ENCODE assay signal across 16 cellular contexts in genomic region chr10:123327450-123327849, GRCh38.
DNase-seq lines count a peak whose midpoint lies in the region; ATAC-seq and TF ChIP-seq lines count a peak whose summit lies in the region.
"Had no signal": no experiment of that assay in that cellular context is flagged by ENCODE, and none has a peak within 500 bp of the region (broad histone marks: within the 10 kb centered on the region; RNA-seq: fewer than 3 reads in every experiment).

No MANE protein-coding gene starts in this region.

- DNase-seq in MM.1S (peak; percentile 50), upper lobe of right lung (no peak), right lobe of liver (no peak), HPDE6-E6E7 (ENCODE audit: extremely low spot score) (no peak)
- no peak for DNase-seq in effector memory CD8-positive, alpha-beta T cell
- DNase-seq: activated T-cell treated with anti-CD3 and anti-CD28 coated beads, Interleukin-2, amount 50 U/mL, for 72 hours; kidney glomerular epithelial cell; NCI-H1436; NCI-H69; retina had no signal

- H3K9me3 Mint-ChIP-seq in effector memory CD8-positive, alpha-beta T cell: peaks cover 0 to 6% of the 10 kb centered on the region in 2 donors

- no peaks in the 10 kb centered on the region for H3K9me3 ChIP-seq in MM.1S (replicated peaks; ENCODE audit: insufficient read depth, low read length)
- H3K9me3 ChIP-seq in upper lobe of right lung: no peaks in the 10 kb centered on the region
- H3K9me3 ChIP-seq in right lobe of liver: no peaks in the 10 kb centered on the region
- H3K9me3 ChIP-seq: gastroesophageal sphincter had no signal

- TF ChIP-seq CTCF in MM.1S (IDR thresholded peaks at IDR 0.05; ENCODE audit: low read length): no peak
- TF ChIP-seq CTCF in upper lobe of right lung (IDR thresholded peaks at IDR 0.05): no peak
- no peak for TF ChIP-seq CTCF in right lobe of liver (IDR thresholded peaks at IDR 0.05)

- no peak overlapping the region for H3K27ac Mint-ChIP-seq in effector memory CD8-positive, alpha-beta T cell
- H3K27ac Mint-ChIP-seq: activated T-cell treated with anti-CD3 and anti-CD28 coated beads, Interleukin-2, amount 50 U/mL, for 72 hours had no signal

- intact Hi-C loops in upper lobe of right lung (cut with DNase I): no loop called here
- intact Hi-C loops in right lobe of liver (cut with DNase I): no loop called here

- H3F3A ChIP-seq in MM.1S (ENCODE audit: insufficient read depth, low read length): 0 out of 2 replicates have a peak, but pooled peaks cover 5% of the 10 kb centered on the region

- no peak overlapping the region for H3K9ac ChIP-seq in MM.1S (ENCODE audit: low read length)
- H3K9ac ChIP-seq: BLaER1 treated with 17β-estradiol and CSF1 and Interleukin-3, amounts not matched to agents 10 nM and 100 nM had no signal

- H3K4me2 ChIP-seq in MM.1S (ENCODE audit: low read depth, low read length): peak overlapping the region; percentile 7; the same call in 1 of the 2 replicates

- H3K79me2 ChIP-seq in MM.1S (ENCODE audit: low read length): no peaks in the 10 kb centered on the region

- no peaks in the 10 kb centered on the region for H3K36me3 Mint-ChIP-seq in effector memory CD8-positive, alpha-beta T cell (ENCODE audit: insufficient read depth)

- TF ChIP-seq POLR2A in right lobe of liver (IDR thresholded peaks at IDR 0.05): no peak

- H3K27me3 Mint-ChIP-seq in effector memory CD8-positive, alpha-beta T cell: peaks cover 0 to 12% of the 10 kb centered on the region in 2 donors

- 67% methylated on average over 1 of the region's 1 CpG for WGBS in right lobe of liver (ENCODE audit: insufficient coverage, low coverage, low lambda C conversion rate, missing lambda C conversion rate)

- H3K4me1 Mint-ChIP-seq in effector memory CD8-positive, alpha-beta T cell (ENCODE audit: low read depth in 2 of 2): no peaks in the 10 kb centered on the region

- H3K4me3 ChIP-seq in MM.1S (ENCODE audit: low read length): no peak overlapping the region
- H3K4me3 ChIP-seq in upper lobe of right lung: no peak overlapping the region
- no peak overlapping the region for H3K4me3 ChIP-seq in right lobe of liver
- H3K4me3 ChIP-seq: BLaER1 treated with 17β-estradiol and CSF1 and Interleukin-3, amounts not matched to agents 10 nM and 100 nM; gastroesophageal sphincter had no signal

- H2AFZ ChIP-seq in MM.1S (ENCODE audit: low read length): no peak overlapping the region

- H3K4me1 ChIP-seq in MM.1S (ENCODE audit: low read length): peaks cover 20% of the 10 kb centered on the region
- no peaks in the 10 kb centered on the region for H3K4me1 ChIP-seq in upper lobe of right lung
- H3K4me1 ChIP-seq in right lobe of liver: no peaks in the 10 kb centered on the region
- H3K4me1 ChIP-seq: gastroesophageal sphincter had no signal

- no peak overlapping the region for H3K4me3 Mint-ChIP-seq in effector memory CD8-positive, alpha-beta T cell
- H3K4me3 Mint-ChIP-seq: activated T-cell treated with anti-CD3 and anti-CD28 coated beads, Interleukin-2, amount 50 U/mL, for 72 hours had no signal

- H3K27ac ChIP-seq in MM.1S (ENCODE audit: low read length): peak overlapping the region; percentile 35; the same call in 1 of the 2 replicates
- H3K27ac ChIP-seq in upper lobe of right lung: no peak overlapping the region
- no peak overlapping the region for H3K27ac ChIP-seq in right lobe of liver
- H3K27ac ChIP-seq: BLaER1 treated with 17β-estradiol and CSF1 and Interleukin-3, amounts not matched to agents 10 nM and 100 nM; gastroesophageal sphincter had no signal

- no peaks in the 10 kb centered on the region for H3K9me2 ChIP-seq in MM.1S (replicated peaks; ENCODE audit: insufficient read depth, low read length)

- no peaks in the 10 kb centered on the region for H4K20me1 ChIP-seq in MM.1S (ENCODE audit: insufficient read depth, low read length)
- H4K20me1 ChIP-seq: BLaER1 treated with 17β-estradiol and CSF1 and Interleukin-3, amounts not matched to agents 10 nM and 100 nM had no signal

- peak; percentile 66 for ATAC-seq in GM18861 (IDR thresholded peaks at IDR 0.05; ENCODE audit: unreplicated experiment)
- peak; percentile 79 for ATAC-seq in GM21423 (IDR thresholded peaks at IDR 0.05; ENCODE audit: unreplicated experiment)
- peak; percentile 80 for ATAC-seq in HG02981 (IDR thresholded peaks at IDR 0.05; ENCODE audit: unreplicated experiment)
- ATAC-seq in effector memory CD8-positive, alpha-beta T cell (replicated peaks): no peak
- ATAC-seq in upper lobe of right lung: no peak
- no peak for ATAC-seq in right lobe of liver
- ATAC-seq: gastroesophageal sphincter, HepG2 had no signal

- H3K36me3 ChIP-seq in MM.1S (replicated peaks; ENCODE audit: insufficient read depth, low read length) (no peaks in the 10 kb centered on the region), upper lobe of right lung (no peaks in the 10 kb centered on the region), right lobe of liver (no peaks in the 10 kb centered on the region)
- H3K36me3 ChIP-seq: gastroesophageal sphincter had no signal

- H3K27me3 ChIP-seq in MM.1S (replicated peaks; ENCODE audit: insufficient read depth, low read length) (no peaks in the 10 kb centered on the region), upper lobe of right lung (no peaks in the 10 kb centered on the region), right lobe of liver (no peaks in the 10 kb centered on the region)
- H3K27me3 ChIP-seq: BLaER1 treated with 17β-estradiol and CSF1 and Interleukin-3, amounts not matched to agents 10 nM and 100 nM; gastroesophageal sphincter had no signal

Comparison
In these comparisons a context has a peak if more than half of its experiments do, and no peak if none do; other contexts are left out.
1. ATAC-seq: peak in GM18861 (single experiment), GM21423 (single experiment) and HG02981 (single experiment); none in effector memory CD8-positive, alpha-beta T cell (single experiment), upper lobe of right lung (single experiment) and right lobe of liver (0 of 4).